ENCODE assay signal across 10 cellular contexts in the genomic region with DNA sequence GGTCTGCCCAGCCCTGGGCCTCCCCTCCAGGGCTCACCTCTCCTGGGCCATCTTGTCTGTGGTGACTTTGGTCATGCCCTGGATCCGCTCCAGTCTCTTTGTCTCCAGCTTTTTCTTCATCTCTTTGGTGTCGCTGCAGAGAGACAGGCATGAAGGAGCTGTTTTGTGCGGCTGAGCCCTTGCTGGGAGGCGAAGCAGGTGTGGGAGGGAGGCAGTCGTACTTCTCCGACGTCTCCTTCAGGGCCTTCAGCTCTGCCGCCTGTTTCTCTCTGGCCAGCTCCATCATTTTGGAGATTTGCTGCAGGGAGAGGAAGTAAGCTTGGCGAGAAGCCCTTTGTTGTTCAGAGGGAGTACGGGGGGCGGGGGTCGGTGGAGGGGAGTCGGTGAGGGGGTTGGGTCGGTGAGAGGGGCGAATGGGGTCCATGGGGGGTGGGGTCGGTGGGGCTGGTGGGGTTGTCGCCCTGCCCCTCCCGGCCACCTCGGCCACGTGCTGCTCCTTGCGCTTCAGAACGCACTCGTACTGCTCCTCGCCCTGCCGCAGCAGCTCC. TPM values are rescaled to one million over a fixed set of nuclear protein-coding genes. Genes with fewer than 3 reads are reported as not detected.
DNase-seq lines count a peak whose midpoint lies in the region; ATAC-seq, FAIRE-seq and TF ChIP-seq lines count a peak whose summit lies in the region.
"Had no signal": no experiment of that assay in that cellular context is flagged by ENCODE, and none has a peak within 500 bp of the region (broad histone marks: within the 10 kb centered on the region; RNA-seq: fewer than 3 reads in every experiment).

No MANE protein-coding gene starts in this region.

- H3K4me3 ChIP-seq in A549 (peak overlapping the region; percentile 34; the same call in 2 of the 3 replicates), esophagus (ENCODE audit: low read depth in 1 of 2, low read length in 2 of 2) (peak overlapping the region; percentile 24 to 26)

- H3K36me3 ChIP-seq in esophagus (ENCODE audit: control insufficient read depth in 2 of 2, insufficient read depth in 2 of 2, low read length in 1 of 2), result no peaks in the 10 kb centered on the region

- CTCF ChIA-PET in A549 (lab: Yijun Ruan, JAX), result interaction anchor here (0.8 to 7.2 kb wide), 10 partner anchors 9 to 73 kb away, joined by 3 to 55 read pairs (median 18); a partner anchor contains a TSS
- CTCF ChIA-PET in RWPE1 (lab: Yijun Ruan, JAX), result interaction anchor here (0.5 to 1.8 kb wide), 7 partner anchors 11 to 133 kb away, joined by 3 to 18 read pairs (median 3); no protein-coding TSS in a partner anchor

- ATAC-seq in A549, result no peak
- ATAC-seq in GM18861 (IDR thresholded peaks at IDR 0.05; ENCODE audit: unreplicated experiment), result no peak

- no peaks in the 10 kb centered on the region for H3K9me3 Mint-ChIP-seq in nephron
- H3K9me3 Mint-ChIP-seq: memory B cell had no signal

- H3K9me3 ChIP-seq in A549 (no peaks in the 10 kb centered on the region), esophagus (ENCODE audit: control insufficient read depth in 2 of 2, insufficient read depth in 1 of 2, low read depth in 1 of 2, low read length in 1 of 2) (no peaks in the 10 kb centered on the region)

- no peaks in the 10 kb centered on the region for H3K27me3 ChIP-seq in esophagus (ENCODE audit: control insufficient read depth in 1 of 2, insufficient read depth in 2 of 2, low read length in 2 of 2)

- H3K27ac Mint-ChIP-seq in nephron, result no peak overlapping the region
- H3K27ac Mint-ChIP-seq: memory B cell had no signal

- TF ChIP-seq POLR2A in A549 (IDR thresholded peaks at IDR 0.05; ENCODE audit: low read length), result no peak

- no peaks in the 10 kb centered on the region for H3K36me3 Mint-ChIP-seq in nephron (ENCODE audit: low read depth)

- TF ChIP-seq EP300 in A549 (IDR thresholded peaks at IDR 0.05), result no peak

- H3K27me3 Mint-ChIP-seq in nephron (ENCODE audit: low read depth), result peaks cover 72% of the 10 kb centered on the region
- H3K27me3 Mint-ChIP-seq: memory B cell had no signal

- H3K27ac ChIP-seq in A549 (peak overlapping the region; percentile 61 to 87; a peak in 5 of 6 replicates), RWPE1 (peak overlapping the region; percentile 20; the same call in 1 of the 2 replicates), esophagus (ENCODE audit: low read depth in 2 of 2, low read length in 1 of 2) (no peak overlapping the region)

- H3K4me3 Mint-ChIP-seq in nephron, result peak overlapping the region; percentile 55 to 71 (median 58)
- H3K4me3 Mint-ChIP-seq: memory B cell had no signal

- TF ChIP-seq CTCF in A549 (IDR thresholded peaks at IDR 0.05) (no peak), RWPE1 (conservative IDR thresholded peaks at IDR 0.05; ENCODE audit: low read depth) (no peak), nephron (IDR thresholded peaks at IDR 0.05; ENCODE audit: unreplicated experiment in 3 of 3) (no peak)

- H3K4me1 ChIP-seq in A549 (peaks cover 12% of the 10 kb centered on the region; the same call in 2 of the 3 replicates), esophagus (ENCODE audit: control insufficient read depth in 2 of 2, insufficient read depth in 2 of 2, low read length in 1 of 2) (peaks cover 0 to 3% of the 10 kb centered on the region in 2 donors)

- FAIRE-seq in A549 (lab: Jason Lieb, UNC), result no peak

- POLR2A ChIA-PET in A549 (lab: Yijun Ruan, JAX) (interaction anchor here (1.4 kb wide), 1 partner anchor 48 kb away, joined by 3 read pairs; no protein-coding TSS in a partner anchor), RWPE1 (lab: Yijun Ruan, JAX; ENCODE audit: low non-redundant PET) (interaction anchor here (0.9 kb wide), 1 partner anchor 16 kb away, joined by 3 read pairs; no protein-coding TSS in a partner anchor)

- 96% methylated on average over 11 of the region's 25 CpGs for WGBS in A549 (ENCODE audit: missing lambda C conversion rate)
- 30 to 38% methylated on average over 24 to 25 of the region's 25 CpGs for WGBS in esophagus, 2 donors

- DNase-seq in A549 (ENCODE audit: low read depth in 1 of 2, low spot score in 1 of 2), result no peak
- no peak for DNase-seq in RWPE1 (ENCODE audit: low spot score)
- no peak for DNase-seq in DMS153 (lab: John Stamatoyannopoulos, UW)
- DNase-seq in activated CD4-positive, CD25-positive, alpha-beta regulatory T cell (lab: John Stamatoyannopoulos, UW), result no peak
- DNase-seq in activated CD4-positive, alpha-beta T cell treated with anti-CD3 and anti-CD28 coated beads for 48 hours, result no peak
- DNase-seq: NCI-H1694 treated with DMSO at 0.1 percent for 48 hours had no signal

- H3K4me1 Mint-ChIP-seq in nephron, result peaks cover 21% of the 10 kb centered on the region

- TF ChIP-seq RAD21 in A549 (conservative IDR thresholded peaks at IDR 0.05 in 1 of 2, IDR thresholded peaks at IDR 0.05 in 1 of 2), result no peak

- H3K4me2 ChIP-seq in A549, result peak overlapping the region; percentile 84

TF ChIP-seq in A549, 52 proteins besides CTCF, POLR2A, EP300 and RAD21 (continues in another document):
- TF ChIP-seq ZFP36 (IDR thresholded peaks at IDR 0.05; ENCODE audit: borderline replicate concordance, partially characterized antibody) (no peak), ZC3H11A (IDR thresholded peaks at IDR 0.05) (no peak), SREBF2 (IDR thresholded peaks at IDR 0.05) (no peak), SMC3 (IDR thresholded peaks at IDR 0.05) (no peak), RCOR1 (IDR thresholded peaks at IDR 0.05; ENCODE audit: low read depth, low read length) (no peak), ZNF302 (CRISPR knock-in tag; IDR thresholded peaks at IDR 0.05) (no peak), CEBPB (IDR thresholded peaks at IDR 0.05) (no peak), FOSB (CRISPR knock-in tag; IDR thresholded peaks at IDR 0.05) (no peak), RNF2 (IDR thresholded peaks at IDR 0.05; ENCODE audit: borderline replicate concordance, low read depth) (no peak), NFE2L2 (conservative IDR thresholded peaks at IDR 0.05; ENCODE audit: low read length) (no peak), FOXS1 (CRISPR knock-in tag; IDR thresholded peaks at IDR 0.05) (no peak), EHF (CRISPR knock-in tag; IDR thresholded peaks at IDR 0.05) (no peak)
- TF ChIP-seq, protein P1, sequence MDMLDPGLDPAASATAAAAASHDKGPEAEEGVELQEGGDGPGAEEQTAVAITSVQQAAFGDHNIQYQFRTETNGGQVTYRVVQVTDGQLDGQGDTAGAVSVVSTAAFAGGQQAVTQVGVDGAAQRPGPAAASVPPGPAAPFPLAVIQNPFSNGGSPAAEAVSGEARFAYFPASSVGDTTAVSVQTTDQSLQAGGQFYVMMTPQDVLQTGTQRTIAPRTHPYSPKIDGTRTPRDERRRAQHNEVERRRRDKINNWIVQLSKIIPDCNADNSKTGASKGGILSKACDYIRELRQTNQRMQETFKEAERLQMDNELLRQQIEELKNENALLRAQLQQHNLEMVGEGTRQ (IDR thresholded peaks at IDR 0.05), result no peak
- TF ChIP-seq, protein P2, sequence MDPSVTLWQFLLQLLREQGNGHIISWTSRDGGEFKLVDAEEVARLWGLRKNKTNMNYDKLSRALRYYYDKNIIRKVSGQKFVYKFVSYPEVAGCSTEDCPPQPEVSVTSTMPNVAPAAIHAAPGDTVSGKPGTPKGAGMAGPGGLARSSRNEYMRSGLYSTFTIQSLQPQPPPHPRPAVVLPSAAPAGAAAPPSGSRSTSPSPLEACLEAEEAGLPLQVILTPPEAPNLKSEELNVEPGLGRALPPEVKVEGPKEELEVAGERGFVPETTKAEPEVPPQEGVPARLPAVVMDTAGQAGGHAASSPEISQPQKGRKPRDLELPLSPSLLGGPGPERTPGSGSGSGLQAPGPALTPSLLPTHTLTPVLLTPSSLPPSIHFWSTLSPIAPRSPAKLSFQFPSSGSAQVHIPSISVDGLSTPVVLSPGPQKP (IDR thresholded peaks at IDR 0.05; ENCODE audit: low read depth, low read length), result no peak
- TF ChIP-seq, protein P3, sequence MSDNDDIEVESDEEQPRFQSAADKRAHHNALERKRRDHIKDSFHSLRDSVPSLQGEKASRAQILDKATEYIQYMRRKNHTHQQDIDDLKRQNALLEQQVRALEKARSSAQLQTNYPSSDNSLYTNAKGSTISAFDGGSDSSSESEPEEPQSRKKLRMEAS (IDR thresholded peaks at IDR 0.05), result no peak

RNA-seq across cellular contexts. Expression of a gene that starts 7.8 kb away (rescaled TPM):
- not detected in 2 replicates for polyA plus RNA-seq in A549 (2011; rRNA removed)
- polyA plus RNA-seq in A549 (2012; cell fraction: cytosol; rRNA removed), result 0.12 and 0.29 TPM in 2 replicates
- 0.40 and 0.96 TPM in 2 replicates for polyA plus RNA-seq in A549 (2012; cell fraction: nucleus; rRNA removed)
- polyA plus RNA-seq in A549 (2017; fragmentation: RNase III; extraction: RNeasy Plus Mini Kit Qiagen cat#74134 plus additional on column Dnase treatment), result 0.08 to 0.25 TPM (median 0.10 TPM) in 3 replicates
- polyA minus RNA-seq in A549 (2011; rRNA and poly(A)+ RNA removed), result not detected in 2 replicates
- polyA plus RNA-seq in esophagus, result not detected

RNA-seq across cellular contexts. Expression of a gene that starts 17.1 kb away (rescaled TPM):
- polyA plus RNA-seq in A549 (2011; rRNA removed), result 0.19 and 0.30 TPM in 2 replicates
- 0.65 and 0.84 TPM in 2 replicates for polyA plus RNA-seq in A549 (2012; cell fraction: cytosol; rRNA removed)
- polyA plus RNA-seq in A549 (2012; cell fraction: nucleus; rRNA removed), result 0.98 and 1.1 TPM in 2 replicates
- polyA plus RNA-seq in A549 (2017; fragmentation: RNase III; extraction: RNeasy Plus Mini Kit Qiagen cat#74134 plus additional on column Dnase treatment), result 0.38 to 0.58 TPM (median 0.49 TPM) in 3 replicates
- 0.37 TPM in 1 of 2 replicates, not detected in the other for polyA minus RNA-seq in A549 (2011; rRNA and poly(A)+ RNA removed)
- 1 to 10 TPM; 5.3 to 7.3 TPM for polyA plus RNA-seq in esophagus

RNA-seq across cellular contexts. Expression of a gene that starts 32.9 kb away (rescaled TPM):
- 2.8 and 3.5 TPM in 2 replicates for polyA plus RNA-seq in A549 (2011; rRNA removed)
- 0.98 and 1.6 TPM in 2 replicates for polyA plus RNA-seq in A549 (2012; cell fraction: cytosol; rRNA removed)
- 1.0 and 1.2 TPM in 2 replicates for polyA plus RNA-seq in A549 (2012; cell fraction: nucleus; rRNA removed)
- 3.3 to 3.9 TPM (median 3.8 TPM) in 3 replicates for polyA plus RNA-seq in A549 (2017; fragmentation: RNase III; extraction: RNeasy Plus Mini Kit Qiagen cat#74134 plus additional on column Dnase treatment)
- polyA minus RNA-seq in A549 (2011; rRNA and poly(A)+ RNA removed), result 0.74 and 1.2 TPM in 2 replicates
- 1 to 10 TPM; 6.4 to 7.0 TPM for polyA plus RNA-seq in esophagus

RNA-seq across cellular contexts. Expression of a gene that starts 50.1 kb away (rescaled TPM):
- polyA plus RNA-seq in A549 (2011; rRNA removed), result 1.9 and 2.8 TPM in 2 replicates
- 1.5 and 1.8 TPM in 2 replicates for polyA plus RNA-seq in A549 (2012; cell fraction: cytosol; rRNA removed)
- polyA plus RNA-seq in A549 (2012; cell fraction: nucleus; rRNA removed), result 7.4 and 26.8 TPM in 2 replicates
- 23.4 to 28.7 TPM (median 27.4 TPM) in 3 replicates for polyA plus RNA-seq in A549 (2017; fragmentation: RNase III; extraction: RNeasy Plus Mini Kit Qiagen cat#74134 plus additional on column Dnase treatment)
- 8.3 and 9.8 TPM in 2 replicates for polyA minus RNA-seq in A549 (2011; rRNA and poly(A)+ RNA removed)
- 10 to 100 TPM; 21.1 to 58.1 TPM for polyA plus RNA-seq in esophagus

RNA-seq across cellular contexts. Expression of a gene that starts 51.8 kb away (rescaled TPM):
- polyA plus RNA-seq in A549 (2011; rRNA removed) (0.08 and 0.16 TPM in 2 replicates), A549 (2017; fragmentation: RNase III; extraction: RNeasy Plus Mini Kit Qiagen cat#74134 plus additional on column Dnase treatment) (0.05 to 0.12 TPM (median 0.10 TPM) in 3 replicates), esophagus (10 to 100 TPM; 14.7 to 16.6 TPM)
- polyA plus RNA-seq in A549 (2012; cell fraction: cytosol; rRNA removed), result 0.03 and 0.04 TPM in 2 replicates
- 0.10 and 0.22 TPM in 2 replicates for polyA plus RNA-seq in A549 (2012; cell fraction: nucleus; rRNA removed)
- 0.08 TPM in 1 of 2 replicates, not detected in the other for polyA minus RNA-seq in A549 (2011; rRNA and poly(A)+ RNA removed)

Comparison
In these comparisons a context has a peak if more than half of its experiments do, and no peak if none do; other contexts are left out.
1. H3K27ac ChIP-seq: peak in A549 (2 of 2) and RWPE1 (single experiment); none in esophagus (0 of 2).